Comparison of ENCODE assay signal across 23 cellular contexts in the genomic region with DNA sequence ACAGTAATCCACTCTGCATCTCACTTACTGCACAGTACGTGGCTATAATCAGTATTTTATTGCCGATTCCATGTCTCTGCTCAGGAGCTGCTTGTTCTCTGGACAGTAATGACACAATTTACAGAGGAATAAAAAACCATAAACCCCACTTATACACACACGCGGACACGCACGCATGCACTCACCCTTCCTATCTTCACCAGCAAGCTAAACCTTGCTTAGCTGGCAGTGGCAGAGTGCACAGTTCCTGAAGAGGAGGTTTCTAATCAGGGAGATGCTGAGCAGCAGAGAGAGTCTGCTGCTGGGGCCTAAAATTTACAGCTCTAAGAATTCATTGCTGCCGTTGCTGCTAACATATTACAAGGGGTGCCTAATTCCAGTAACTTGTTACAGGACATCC.
DNase-seq lines count a peak whose midpoint lies in the region; TF ChIP-seq lines count a peak whose summit lies in the region.
"Had no signal": no experiment of that assay in that cellular context is flagged by ENCODE, and none has a peak within 500 bp of the region (broad histone marks: within the 10 kb centered on the region; RNA-seq: fewer than 3 reads in every experiment).

No MANE protein-coding gene starts in this region.

- H3K79me2 ChIP-seq in neural progenitor cell (ENCODE audit: low read depth) = peaks cover 42% of the 10 kb centered on the region

- H3K9me3 ChIP-seq in neural progenitor cell (ENCODE audit: low read depth) = no peaks in the 10 kb centered on the region
- H3K9me3 ChIP-seq in SJCRH30 (replicated peaks) = no peaks in the 10 kb centered on the region

- H3K4me1 ChIP-seq in neural progenitor cell (peaks cover 16% of the 10 kb centered on the region), SJCRH30 (no peaks in the 10 kb centered on the region)

- no peak overlapping the region for H3K27ac Mint-ChIP-seq in neural progenitor cell
- H3K27ac Mint-ChIP-seq: B cell, CD14-positive monocyte, HFFc6 had no signal

- peaks cover 4% of the 10 kb centered on the region for H3K4me1 Mint-ChIP-seq in neural progenitor cell

- no peak overlapping the region for H2AFZ ChIP-seq in neural progenitor cell (replicated peaks)
- H2AFZ ChIP-seq: PC-9 had no signal

- TF ChIP-seq CTCF in neural progenitor cell (IDR thresholded peaks at IDR 0.05) = no peak

- in situ Hi-C loops in G401 (cut with HindIII; ENCODE audit: low sequenced_read_pairs) = loop anchor here (25.0 kb wide), 1 partner anchor 494 kb away; no protein-coding TSS in a partner anchor

- no peaks in the 10 kb centered on the region for H4K20me1 ChIP-seq in neural progenitor cell (ENCODE audit: low read depth)

- no peaks in the 10 kb centered on the region for H3K36me3 ChIP-seq in neural progenitor cell
- H3K36me3 ChIP-seq in SJCRH30 = peaks cover 56% of the 10 kb centered on the region

- DNase-seq in G401 (ENCODE audit: low spot score) = peak; percentile 75
- DNase-seq in inferior parietal cortex (ENCODE audit: extremely low spot score) = peak; percentile 29
- DNase-seq in putamen (ENCODE audit: low spot score) = peak; percentile 39
- DNase-seq in neural progenitor cell (ENCODE audit: low spot score) = no peak
- no peak for DNase-seq in NAMALWA (ENCODE audit: low spot score)
- no peak for DNase-seq in retina
- DNase-seq in SJCRH30 = no peak
- DNase-seq: DMS53, H9, HFFc6, Karpas-422, MV-4-11, NCI-H1417, NCI-H1694 treated with DMSO at 0.1 percent for 48 hours, NCI-H226, NCI-H510A treated with DMSO at 0.1 percent for 48 hours, NCI-H748 treated with DMSO at 0.1 percent for 48 hours, PC-9, RPMI8226, SHP77 had no signal

- H3F3A ChIP-seq in neural progenitor cell (ENCODE audit: low read depth) = peaks cover 6% of the 10 kb centered on the region

- no peak overlapping the region for H3K4me2 ChIP-seq in neural progenitor cell
- H3K4me2 ChIP-seq: PC-9 had no signal

- peaks cover 33% of the 10 kb centered on the region for H3K36me3 Mint-ChIP-seq in neural progenitor cell

- H3K4me3 ChIP-seq in neural progenitor cell (no peak overlapping the region), SJCRH30 (no peak overlapping the region)
- H3K4me3 ChIP-seq: PC-9 had no signal

- H3K27me3 ChIP-seq in neural progenitor cell (no peaks in the 10 kb centered on the region), SJCRH30 (no peaks in the 10 kb centered on the region)

- no peak overlapping the region for H3K4me3 Mint-ChIP-seq in neural progenitor cell
- H3K4me3 Mint-ChIP-seq: B cell, CD14-positive monocyte, H9, HFFc6 had no signal

- no peaks in the 10 kb centered on the region for H3K27me3 Mint-ChIP-seq in neural progenitor cell (ENCODE audit: insufficient read depth, low read depth)
- H3K27me3 Mint-ChIP-seq: B cell had no signal

- H3K9me3 Mint-ChIP-seq in neural progenitor cell = peaks cover 2% of the 10 kb centered on the region
- H3K9me3 Mint-ChIP-seq: CD14-positive monocyte, H9, HFFc6 had no signal

- H3K9ac ChIP-seq in neural progenitor cell = no peak overlapping the region

- H3K27ac ChIP-seq in angular gyrus (ENCODE audit: low read depth, low read length) = peak overlapping the region; percentile 24
- no peak overlapping the region for H3K27ac ChIP-seq in neural progenitor cell
- no peak overlapping the region for H3K27ac ChIP-seq in SJCRH30
- H3K27ac ChIP-seq: PC-9 had no signal

Comparison
In these comparisons a context has a peak if more than half of its experiments do, and no peak if none do; other contexts are left out.
1. DNase-seq: peak in G401 (single experiment), inferior parietal cortex (single experiment) and putamen (single experiment); none in neural progenitor cell (single experiment), NAMALWA (single experiment), retina (single experiment) and SJCRH30 (0 of 2).